Comparison of ENCODE assay signal across 8 cellular contexts in the genomic region with DNA sequence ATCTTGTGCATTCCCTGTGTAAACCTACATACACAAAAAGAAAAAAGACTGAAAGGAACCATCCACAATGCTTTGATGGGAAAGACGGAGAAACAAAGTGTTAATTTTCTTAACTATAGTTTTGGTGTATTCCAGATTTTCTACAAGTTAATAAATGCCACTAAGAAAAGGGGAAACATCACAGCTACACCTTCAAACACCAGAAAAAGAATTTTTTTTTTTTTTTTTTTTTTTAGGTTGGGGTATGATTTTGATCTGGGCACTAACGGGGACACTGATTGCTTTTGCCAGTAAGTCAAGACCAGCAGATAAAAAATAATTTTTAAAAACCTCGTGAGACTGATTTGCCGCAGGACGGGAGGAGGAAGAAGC. TPM values are rescaled to one million over a fixed set of nuclear protein-coding genes. Genes with fewer than 3 reads are reported as not detected.
DNase-seq lines count a peak whose midpoint lies in the region; ATAC-seq and TF ChIP-seq lines count a peak whose summit lies in the region.

No MANE protein-coding gene starts in this region.

- no peak for DNase-seq in HL-60 (ENCODE audit: low read depth in 1 of 2, low spot score in 1 of 2)
- DNase-seq in breast epithelium (ENCODE audit: low spot score in 2 of 2): no peak
- DNase-seq in cortex of kidney (lab: John Stamatoyannopoulos, UW): no peak
- DNase-seq in cerebellum (ENCODE audit: low spot score): no peak
- DNase-seq in activated CD4-positive, alpha-beta T cell treated with anti-CD3 and anti-CD28 coated beads, Interleukin-2, amount 50 U/mL, for 48 hours: no peak

- H3K27me3 ChIP-seq in HL-60 (ENCODE audit: insufficient read depth, poor library complexity, severe bottlenecking) (no peaks in the 10 kb centered on the region), breast epithelium (no peaks in the 10 kb centered on the region), mucosa of rectum (ENCODE audit: control insufficient read depth in 2 of 2, insufficient read depth in 2 of 2, low read length in 2 of 2) (no peaks in the 10 kb centered on the region)

- H3K4me3 ChIP-seq in HL-60 (replicated peaks; ENCODE audit: insufficient read depth, low read length) (peak overlapping the region; percentile 74), breast epithelium (peak overlapping the region; percentile 64 to 72 (median 68)), mucosa of rectum (ENCODE audit: low read length in 2 of 2) (peak overlapping the region; percentile 94 to 98)

- peak overlapping the region; percentile 75 to 91 for H3K9ac ChIP-seq in mucosa of rectum (ENCODE audit: low read depth in 1 of 2, low read length in 2 of 2)

- intact Hi-C loops in breast epithelium (cut with DNase I; ENCODE audit: low total_unique reads): no loop called here

- TF ChIP-seq CTCF in 22Rv1 (IDR thresholded peaks at IDR 0.05): no peak
- no peak for TF ChIP-seq CTCF in HL-60 (IDR thresholded peaks at IDR 0.05; ENCODE audit: insufficient read depth, low read length)
- TF ChIP-seq CTCF in breast epithelium (IDR thresholded peaks at IDR 0.05): no peak

- no peak for TF ChIP-seq POLR2A in breast epithelium (IDR thresholded peaks at IDR 0.05)

- no peak for ATAC-seq in GM18520 (IDR thresholded peaks at IDR 0.05; ENCODE audit: unreplicated experiment)

- H3K4me1 ChIP-seq in breast epithelium: no peaks in the 10 kb centered on the region
- H3K4me1 ChIP-seq in mucosa of rectum (ENCODE audit: control insufficient read depth in 2 of 2, insufficient read depth in 2 of 2, low read length in 2 of 2): peaks cover 6 to 12% of the 10 kb centered on the region in 2 donors

- H3K9me3 ChIP-seq in breast epithelium (no peaks in the 10 kb centered on the region), mucosa of rectum (ENCODE audit: control insufficient read depth in 2 of 2, low read length in 2 of 2) (no peaks in the 10 kb centered on the region)

- H3K36me3 ChIP-seq in breast epithelium (no peaks in the 10 kb centered on the region), mucosa of rectum (ENCODE audit: control insufficient read depth in 2 of 2, insufficient read depth in 2 of 2, low read length in 2 of 2) (peaks cover 0 to 7% of the 10 kb centered on the region in 2 donors)

- H3K27ac ChIP-seq in 22Rv1 (peak overlapping the region; percentile 79), HL-60 (replicated peaks) (no peak overlapping the region), breast epithelium (peak overlapping the region; percentile 94 to 95), mucosa of rectum (ENCODE audit: low read depth in 2 of 2, low read length in 2 of 2) (peak overlapping the region; percentile 98)

RNA-seq across cellular contexts. Expression of gene THG1L, which starts 0.3 kb away (rescaled TPM):
- total RNA-seq in breast epithelium (10 to 100 TPM; 12.3 to 15.1 (median 13.5) TPM), cerebellum (14.9 TPM)

RNA-seq across cellular contexts. Expression of gene LSM11, which starts 12.6 kb away (rescaled TPM):
- total RNA-seq in breast epithelium: 1 to 10 TPM; 1.8 to 5.7 (median 4.6) TPM
- 61.5 TPM for total RNA-seq in cerebellum

RNA-seq across cellular contexts. Expression of gene C5orf52, which starts 59.6 kb away (rescaled TPM):
- total RNA-seq in breast epithelium (not detected), cerebellum (not detected)
